8 cellular contexts compared by ENCODE assay signal in the genomic region with DNA sequence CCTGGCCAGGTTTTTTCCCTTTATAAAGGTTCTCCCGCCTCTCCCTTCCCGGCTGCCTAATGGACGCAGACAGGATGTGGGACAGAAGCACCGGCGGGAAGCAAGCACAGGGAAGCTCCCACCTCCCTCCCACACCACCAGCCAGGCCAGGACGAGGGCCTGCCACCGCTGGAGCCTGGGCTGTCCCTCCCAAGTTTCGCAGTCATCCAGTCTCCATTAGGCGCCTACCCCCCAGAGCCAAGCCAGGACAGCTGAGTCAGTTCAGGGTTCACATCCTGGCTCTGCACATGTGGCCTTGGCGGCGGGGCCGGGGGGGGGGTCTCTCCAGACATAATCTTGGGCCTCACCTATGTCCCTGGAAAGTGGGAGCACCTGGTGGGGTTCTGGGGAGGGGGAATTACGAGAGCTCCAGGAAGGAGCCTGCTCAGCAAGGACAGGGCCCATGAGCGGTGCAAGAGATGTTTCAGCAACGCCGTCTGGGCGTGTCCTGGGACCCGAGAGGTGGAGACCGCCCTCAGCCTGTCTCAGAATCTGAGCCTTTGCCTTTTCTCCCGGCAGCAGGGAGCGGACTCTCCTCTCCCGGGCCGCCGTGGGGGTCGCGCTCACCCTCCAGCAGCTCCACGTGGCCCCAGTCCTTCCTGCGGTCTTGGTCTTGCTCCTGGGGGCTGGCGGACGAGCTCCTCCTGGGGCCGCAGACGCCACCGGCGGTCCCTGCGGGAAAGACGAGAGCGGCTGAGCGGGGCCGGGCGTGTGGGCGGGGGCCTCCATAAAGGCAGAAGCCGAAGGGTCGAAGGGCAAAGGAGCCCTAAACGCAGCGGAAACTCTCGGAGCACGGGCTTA. TPM values are rescaled to one million over a fixed set of nuclear protein-coding genes. Genes with fewer than 3 reads are reported as not detected.
DNase-seq lines count a peak whose midpoint lies in the region; ATAC-seq and TF ChIP-seq lines count a peak whose summit lies in the region.

No MANE protein-coding gene starts in this region.

- H4K20me1 ChIP-seq in KMS-11 (ENCODE audit: insufficient read depth), result no peaks in the 10 kb centered on the region

- H3K79me2 ChIP-seq in KMS-11 (ENCODE audit: insufficient read depth, low read depth), result peaks cover 20% of the 10 kb centered on the region

- peaks cover 35% of the 10 kb centered on the region for H3K4me1 Mint-ChIP-seq in osteocyte (ENCODE audit: unreplicated experiment)

- H3K4me1 ChIP-seq in KMS-11 (ENCODE audit: low read depth, poor library complexity, severe bottlenecking), result peaks cover 11% of the 10 kb centered on the region

- ATAC-seq in GM21515 (IDR thresholded peaks at IDR 0.05; ENCODE audit: unreplicated experiment), result peak; percentile 17

- peak overlapping the region; percentile 86 for H3K27ac Mint-ChIP-seq in osteocyte (ENCODE audit: unreplicated experiment)

- H3K36me3 Mint-ChIP-seq in osteocyte (ENCODE audit: unreplicated experiment), result peaks cover 16% of the 10 kb centered on the region

- no peaks in the 10 kb centered on the region for H3K36me3 ChIP-seq in KMS-11 (ENCODE audit: insufficient read depth)

- H3K27me3 Mint-ChIP-seq in osteocyte (ENCODE audit: unreplicated experiment), result no peaks in the 10 kb centered on the region

- H3K27me3 ChIP-seq in KMS-11 (ENCODE audit: insufficient read depth, low read depth), result no peaks in the 10 kb centered on the region

- DNase-seq in D341Med (ENCODE audit: low spot score) (peak; percentile 72), fibroblast of peridontal ligament (ENCODE audit: extremely low read depth) (peak; percentile 19), osteocyte (ENCODE audit: extremely low spot score, unreplicated experiment) (no peak), NCI-H2107 treated with DMSO at 0.1 percent for 48 hours (lab: John Stamatoyannopoulos, UW; ENCODE audit: unreplicated experiment) (no peak), NCI-H1694 (lab: John Stamatoyannopoulos, UW) (no peak)
- DNase-seq in activated CD8-positive, alpha-beta memory T cell treated with anti-CD3 and anti-CD28 coated beads for 24 hours, result peak; percentile 82

- no peaks in the 10 kb centered on the region for H3K9me3 Mint-ChIP-seq in osteocyte (ENCODE audit: unreplicated experiment)

- H3K4me3 Mint-ChIP-seq in osteocyte (ENCODE audit: unreplicated experiment), result peak overlapping the region; percentile 92

- H3K4me2 ChIP-seq in KMS-11, result peak overlapping the region; percentile 84

- no peak overlapping the region for H3K4me3 ChIP-seq in KMS-11 (IDR thresholded peaks at IDR 0.05; ENCODE audit: insufficient read depth, low read depth, low read length)

- peak overlapping the region; percentile 61 for H3K27ac ChIP-seq in KMS-11

- TF ChIP-seq CTCF in KMS-11 (conservative IDR thresholded peaks at IDR 0.05; ENCODE audit: low read depth, low read length) (no peak), osteocyte (IDR thresholded peaks at IDR 0.05) (no peak)

- peak overlapping the region; percentile 61 for H3K9ac ChIP-seq in KMS-11

- peak overlapping the region; percentile 71; the same call in 1 of the 2 replicates for H2AFZ ChIP-seq in KMS-11 (ENCODE audit: low read depth)

RNA-seq across cellular contexts. Expression of a gene that starts 0.9 kb away (rescaled TPM):
- total RNA-seq in osteocyte, result 44.6 and 47.6 TPM in 2 replicates

RNA-seq across cellular contexts. Expression of a gene that starts 7.2 kb away (rescaled TPM):
- total RNA-seq in osteocyte, result 0.81 TPM in 1 of 2 replicates, not detected in the other

RNA-seq across cellular contexts. Expression of a gene that starts 30.6 kb away (rescaled TPM):
- 37.3 and 40.8 TPM in 2 replicates for total RNA-seq in osteocyte

RNA-seq across cellular contexts. Expression of a gene that starts 42.8 kb away (rescaled TPM):
- total RNA-seq in osteocyte, result 27.2 and 28.3 TPM in 2 replicates

RNA-seq across cellular contexts. Expression of a gene that starts 43.7 kb away (rescaled TPM):
- 109 and 111 TPM in 2 replicates for total RNA-seq in osteocyte

Comparison
In these comparisons a context has a peak if more than half of its experiments do, and no peak if none do; other contexts are left out.
1. DNase-seq: peak in D341Med (single experiment), activated CD8-positive, alpha-beta memory T cell treated with anti-CD3 and anti-CD28 coated beads for 24 hours (single experiment) and fibroblast of peridontal ligament (single experiment); none in osteocyte (single experiment), NCI-H2107 treated with DMSO at 0.1 percent for 48 hours (single experiment) and NCI-H1694 (single experiment).